10 cellular contexts compared by ENCODE assay signal in the genomic region with DNA sequence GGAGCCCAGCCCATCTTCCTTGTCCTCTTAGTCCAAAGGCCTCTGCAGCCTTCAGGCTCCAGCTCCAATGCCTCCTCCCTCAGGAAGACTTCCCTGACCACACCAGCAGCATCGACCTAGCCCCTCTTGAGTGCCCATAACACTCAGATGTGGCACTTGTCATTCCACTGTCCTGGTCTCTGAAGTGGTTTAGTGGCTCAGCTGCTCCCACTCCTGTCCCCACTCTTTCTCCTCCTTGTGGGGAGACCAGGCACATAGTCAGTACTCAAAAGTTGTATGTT.
DNase-seq lines count a peak whose midpoint lies in the region; ATAC-seq and TF ChIP-seq lines count a peak whose summit lies in the region.
"Had no signal": no experiment of that assay in that cellular context is flagged by ENCODE, and none has a peak within 500 bp of the region (broad histone marks: within the 10 kb centered on the region; RNA-seq: fewer than 3 reads in every experiment).

No MANE protein-coding gene starts in this region.

- H3K27ac ChIP-seq in layer of hippocampus (ENCODE audit: low read depth, low read length) (peak overlapping the region; percentile 82), spleen (peak overlapping the region; percentile 64 to 89 (median 80))

- no peak for TF ChIP-seq POLR2A in spleen (IDR thresholded peaks at IDR 0.05)

- ATAC-seq in GM21529 (IDR thresholded peaks at IDR 0.05; ENCODE audit: unreplicated experiment): peak; percentile 17
- ATAC-seq in HG03521 (IDR thresholded peaks at IDR 0.05; ENCODE audit: unreplicated experiment): no peak
- no peak for ATAC-seq in HG03469 (IDR thresholded peaks at IDR 0.05; ENCODE audit: unreplicated experiment)

- CTCF ChIA-PET in activated CD4-positive, alpha-beta memory T cell treated with anti-CD3 and anti-CD28 coated beads for 36 hours (lab: Charles Lee): no interaction called here

- peaks cover 25% of the 10 kb centered on the region for H3K4me1 Mint-ChIP-seq in activated CD4-positive, alpha-beta memory T cell treated with anti-CD3 and anti-CD28 coated beads for 36 hours (ENCODE audit: low read depth)

- DNase-seq in activated CD4-positive, alpha-beta memory T cell treated with anti-CD3 and anti-CD28 coated beads for 36 hours: no peak
- DNase-seq in spleen (no peak), NCI-H748 (lab: John Stamatoyannopoulos, UW; ENCODE audit: unreplicated experiment) (no peak)
- no peak for DNase-seq in stimulated activated CD4-positive, alpha-beta T cell treated with anti-CD3 and anti-CD28 coated beads, Interleukin-1b, Interleukin-23, amount 100 ng/mL, for 48 hours
- DNase-seq: activated naive CD4-positive, alpha-beta T cell treated with anti-CD3 and anti-CD28 coated beads, Interleukin-2, amount 50 U/mL, for 16 hours; NCI-H146 had no signal

- peaks cover 28 to 76% (median 44%) of the 10 kb centered on the region in 6 donors for H3K4me1 ChIP-seq in spleen

- 10 to 20% (median 15%) methylated on average over 1 of the region's 1 CpG for WGBS in spleen, 5 donors

- no peak overlapping the region for H3K4me3 Mint-ChIP-seq in activated CD4-positive, alpha-beta memory T cell treated with anti-CD3 and anti-CD28 coated beads for 36 hours

- H3K36me3 Mint-ChIP-seq in activated CD4-positive, alpha-beta memory T cell treated with anti-CD3 and anti-CD28 coated beads for 36 hours: peaks cover 23% of the 10 kb centered on the region

- H3K9me3 ChIP-seq in spleen: no peaks in the 10 kb centered on the region

- POLR2A ChIA-PET in activated CD4-positive, alpha-beta memory T cell treated with anti-CD3 and anti-CD28 coated beads for 36 hours (lab: Charles Lee): no interaction called here

- H3K4me3 ChIP-seq in spleen: peak overlapping the region in 1 of 8 donors; percentile 30

- intact Hi-C loops in activated CD4-positive, alpha-beta memory T cell treated with anti-CD3 and anti-CD28 coated beads for 36 hours (cut with micrococcal nuclease): no loop called here
- intact Hi-C loops in spleen (cut with DNase I; ENCODE audit: low total_unique reads): no loop called here

- H3K9me3 Mint-ChIP-seq in activated CD4-positive, alpha-beta memory T cell treated with anti-CD3 and anti-CD28 coated beads for 36 hours: no peaks in the 10 kb centered on the region

- no peaks in the 10 kb centered on the region for H3K27me3 Mint-ChIP-seq in activated CD4-positive, alpha-beta memory T cell treated with anti-CD3 and anti-CD28 coated beads for 36 hours

- H3K27me3 ChIP-seq in layer of hippocampus (ENCODE audit: control insufficient read depth, insufficient read depth, low read length) (no peaks in the 10 kb centered on the region), spleen (replicated peaks in 1 of 7) (no peaks in the 10 kb centered on the region)

- no peak for TF ChIP-seq CTCF in spleen (IDR thresholded peaks at IDR 0.05 in 8 of 11, conservative IDR thresholded peaks at IDR 0.05 in 3 of 11)

- peak overlapping the region; percentile 50 for H3K27ac Mint-ChIP-seq in activated CD4-positive, alpha-beta memory T cell treated with anti-CD3 and anti-CD28 coated beads for 36 hours

- peaks cover 0 to 75% (median 26%) of the 10 kb centered on the region in 6 donors for H3K36me3 ChIP-seq in spleen
